9 cellular contexts compared by ENCODE assay signal in genomic region chr13:110307697-110308376, GRCh38. TPM values are rescaled to one million over a fixed set of nuclear protein-coding genes. Genes with fewer than 3 reads are reported as not detected.
DNase-seq lines count a peak whose midpoint lies in the region; ATAC-seq and TF ChIP-seq lines count a peak whose summit lies in the region.
"Had no signal": no experiment of that assay in that cellular context is flagged by ENCODE, and none has a peak within 500 bp of the region (broad histone marks: within the 10 kb centered on the region; RNA-seq: fewer than 3 reads in every experiment).

No MANE protein-coding gene starts in this region.

- no peaks in the 10 kb centered on the region for H3K9me3 Mint-ChIP-seq in effector memory CD8-positive, alpha-beta T cell

- H3K4me3 Mint-ChIP-seq in effector memory CD8-positive, alpha-beta T cell: no peak overlapping the region
- H3K4me3 Mint-ChIP-seq: activated naive CD8-positive, alpha-beta T cell had no signal

- no peaks in the 10 kb centered on the region for H3K36me3 Mint-ChIP-seq in effector memory CD8-positive, alpha-beta T cell (ENCODE audit: insufficient read depth)
- H3K36me3 Mint-ChIP-seq: activated naive CD8-positive, alpha-beta T cell had no signal

- H3K27ac ChIP-seq in right atrium auricular region: peak overlapping the region; percentile 97 to 99

- no peak overlapping the region for H3K27ac Mint-ChIP-seq in effector memory CD8-positive, alpha-beta T cell
- H3K27ac Mint-ChIP-seq: activated naive CD8-positive, alpha-beta T cell had no signal

- H3K27me3 ChIP-seq in H7 (ENCODE audit: control insufficient read depth, insufficient read depth, low read length) (peaks cover 10% of the 10 kb centered on the region), adipocyte (replicated peaks; ENCODE audit: control insufficient read depth, insufficient read depth, low read length) (no peaks in the 10 kb centered on the region), right atrium auricular region (no peaks in the 10 kb centered on the region)

- TF ChIP-seq CTCF in right atrium auricular region (IDR thresholded peaks at IDR 0.05) (no peak), retinal pigment epithelial cell (conservative IDR thresholded peaks at IDR 0.05; ENCODE audit: low read depth, low read length) (no peak)

- ATAC-seq in GM21515 (IDR thresholded peaks at IDR 0.05; ENCODE audit: unreplicated experiment): no peak
- no peak for ATAC-seq in effector memory CD8-positive, alpha-beta T cell (replicated peaks)

- H3K36me3 ChIP-seq in H7 (replicated peaks; ENCODE audit: control insufficient read depth, insufficient read depth, low read length) (no peaks in the 10 kb centered on the region), adipocyte (ENCODE audit: control insufficient read depth, insufficient read depth, low read length, severe bottlenecking) (peaks cover 20% of the 10 kb centered on the region), right atrium auricular region (peaks cover 9% of the 10 kb centered on the region)

- peak overlapping the region; percentile 91 for H3K9ac ChIP-seq in adipocyte (ENCODE audit: low read length)

- H3K4me1 Mint-ChIP-seq in effector memory CD8-positive, alpha-beta T cell (ENCODE audit: low read depth in 2 of 2): peaks cover 0 to 2% of the 10 kb centered on the region in 2 donors

- DNase-seq in H7 (no peak), adipocyte (ENCODE audit: low read depth) (no peak), right atrium auricular region (ENCODE audit: low spot score) (peak; percentile 61), retinal pigment epithelial cell (ENCODE audit: low read depth) (no peak), SKM-1 (lab: John Stamatoyannopoulos, UW; ENCODE audit: unreplicated experiment) (no peak), amygdala (lab: John Stamatoyannopoulos, UW) (no peak)
- no peak for DNase-seq in effector memory CD8-positive, alpha-beta T cell

- H3K4me3 ChIP-seq in H7 (ENCODE audit: insufficient read depth, low read depth, low read length) (peak overlapping the region; percentile 86), adipocyte (ENCODE audit: low read length) (peak overlapping the region; percentile 92), right atrium auricular region (peak overlapping the region; percentile 90 to 96), retinal pigment epithelial cell (ENCODE audit: low read length) (peak overlapping the region; percentile 87)

- peaks cover 54 to 76% of the 10 kb centered on the region in 2 donors for H3K27me3 Mint-ChIP-seq in effector memory CD8-positive, alpha-beta T cell

- H3K4me1 ChIP-seq in adipocyte (ENCODE audit: control insufficient read depth, insufficient read depth, low read length): peaks cover 63% of the 10 kb centered on the region
- peaks cover 0 to 64% of the 10 kb centered on the region in 2 donors for H3K4me1 ChIP-seq in right atrium auricular region

- H3K9me3 ChIP-seq in adipocyte (ENCODE audit: control insufficient read depth, low read length): no peaks in the 10 kb centered on the region
- H3K9me3 ChIP-seq in right atrium auricular region: no peaks in the 10 kb centered on the region

RNA-seq across cellular contexts. Expression of gene COL4A2, which starts 0.8 kb away (rescaled TPM):
- total RNA-seq in H7 (2014; rRNA removed; shearing (Covaris generic)): 166 and 168 TPM in 2 replicates
- 100 to 1,000 TPM; 141 to 153 TPM for total RNA-seq in right atrium auricular region

RNA-seq across cellular contexts. Expression of gene COL4A1, which starts 0.9 kb away (rescaled TPM):
- total RNA-seq in H7 (2014; rRNA removed; shearing (Covaris generic)): 131 and 135 TPM in 2 replicates
- 100 to 1,000 TPM; 140 to 201 TPM for total RNA-seq in right atrium auricular region
